ENCODE assay signal across 18 cellular contexts in genomic region chr9:114790521-114790920, GRCh38. TPM values are rescaled to one million over a fixed set of nuclear protein-coding genes. Genes with fewer than 3 reads are reported as not detected.
"Had no signal": no experiment of that assay in that cellular context is flagged by ENCODE, and none has a peak within 500 bp of the region (broad histone marks: within the 10 kb centered on the region; RNA-seq: fewer than 3 reads in every experiment).

No MANE protein-coding gene starts in this region.

- H3K9me3 Mint-ChIP-seq: mesothelial cell of epicardium; stimulated activated effector memory CD8-positive, alpha-beta T cell treated with anti-CD3 and anti-CD28 coated beads, Interleukin-12 subunit alpha, Interleukin-12 subunit beta, amount 100 ng/mL, for 72 hours had no signal

- DNase-seq: activated CD4-positive, alpha-beta T cell treated with anti-CD3 and anti-CD28 coated beads for 1 hour; activated CD4-positive, alpha-beta T cell treated with anti-CD3 and anti-CD28 coated beads, Interleukin-2, amount 50 U/mL, for 4 hours; activated naive CD4-positive, alpha-beta T cell treated with Interleukin-2 at 50 U/mL for 16 hours; activated T-cell treated with anti-CD3 and anti-CD28 coated beads for 4 hours; dorsolateral prefrontal cortex; glutamatergic neuron; hypothalamus; left cardiac atrium; lower lobe of right lung; ovary; T-helper 1 cell had no signal

- H3K4me3 ChIP-seq: cardiac muscle cell, dorsolateral prefrontal cortex, lower lobe of right lung, ovary had no signal

- ATAC-seq: esophagus mucosa; left cardiac atrium; lower lobe of right lung; stimulated activated effector memory CD8-positive, alpha-beta T cell treated with anti-CD3 and anti-CD28 coated beads, Interleukin-12 subunit alpha, Interleukin-12 subunit beta, amount 100 ng/mL, for 72 hours had no signal

- H3K4me1 ChIP-seq: lower lobe of right lung had no signal

- H3K4me1 Mint-ChIP-seq: stimulated activated effector memory CD8-positive, alpha-beta T cell treated with anti-CD3 and anti-CD28 coated beads, Interleukin-12 subunit alpha, Interleukin-12 subunit beta, amount 100 ng/mL, for 72 hours had no signal

- H3K36me3 Mint-ChIP-seq: stimulated activated effector memory CD8-positive, alpha-beta T cell treated with anti-CD3 and anti-CD28 coated beads, Interleukin-12 subunit alpha, Interleukin-12 subunit beta, amount 100 ng/mL, for 72 hours had no signal

- H3K27ac Mint-ChIP-seq: mesothelial cell of epicardium; stimulated activated effector memory CD8-positive, alpha-beta T cell treated with anti-CD3 and anti-CD28 coated beads, Interleukin-12 subunit alpha, Interleukin-12 subunit beta, amount 100 ng/mL, for 72 hours had no signal

- H3K4me3 Mint-ChIP-seq: mesothelial cell of epicardium; stimulated activated effector memory CD8-positive, alpha-beta T cell treated with anti-CD3 and anti-CD28 coated beads, Interleukin-12 subunit alpha, Interleukin-12 subunit beta, amount 100 ng/mL, for 72 hours had no signal

- H3K36me3 ChIP-seq: cardiac muscle cell, lower lobe of right lung, ovary had no signal

- H3K9me3 ChIP-seq: lower lobe of right lung, ovary had no signal

- FAIRE-seq: endometrium, urothelium cell line had no signal

- H3K27me3 ChIP-seq: dorsolateral prefrontal cortex, ovary had no signal

- H3K27ac ChIP-seq: cardiac muscle cell, dorsolateral prefrontal cortex, lower lobe of right lung, ovary, VCaP had no signal

RNA-seq across cellular contexts. Expression of gene TNFSF15, which starts 15.3 kb away (rescaled TPM):
- total RNA-seq: cardiac muscle cell had no signal
